ENCODE assay signal across 11 cellular contexts in the genomic region with DNA sequence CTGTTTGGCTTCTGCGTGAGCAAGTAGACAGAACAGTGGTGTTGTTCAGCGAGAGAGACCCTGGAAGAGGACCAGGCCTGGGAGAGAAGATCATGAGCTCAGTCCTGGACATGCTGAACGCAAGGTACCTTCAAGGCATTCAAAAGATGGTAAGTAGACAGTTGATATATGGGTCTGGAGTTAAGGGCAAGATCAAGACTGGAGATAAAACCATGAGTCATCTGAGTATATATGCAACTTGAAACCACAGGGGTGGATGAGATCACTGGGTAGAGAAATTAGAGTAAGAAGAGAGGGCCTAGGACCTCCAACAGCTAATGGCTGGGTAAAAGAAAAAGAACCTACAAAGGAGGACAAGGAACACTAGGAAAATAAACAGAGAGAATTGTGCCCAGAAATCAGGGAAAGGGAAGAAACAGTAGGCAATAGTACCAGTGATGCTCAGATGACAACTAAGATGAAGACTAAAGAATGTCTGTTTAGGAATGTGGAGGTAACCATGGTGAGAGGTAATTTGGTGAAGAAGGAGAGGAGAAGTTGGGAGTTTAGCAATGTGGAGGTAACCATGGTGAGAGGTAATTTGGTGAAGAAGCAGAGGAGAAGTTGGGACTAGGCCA.
DNase-seq lines count a peak whose midpoint lies in the region; ATAC-seq, FAIRE-seq and TF ChIP-seq lines count a peak whose summit lies in the region.
"Had no signal": no experiment of that assay in that cellular context is flagged by ENCODE, and none has a peak within 500 bp of the region (broad histone marks: within the 10 kb centered on the region; RNA-seq: fewer than 3 reads in every experiment).

No MANE protein-coding gene starts in this region.

- ATAC-seq in activated CD4-positive, alpha-beta T cell treated with anti-CD3 and anti-CD28 coated beads for 36 hours, result peak; percentile 47
- no peak for ATAC-seq in HG03460 (IDR thresholded peaks at IDR 0.05; ENCODE audit: unreplicated experiment)
- ATAC-seq: HCT116; naive thymus-derived CD4-positive, alpha-beta T cell had no signal

- no peaks in the 10 kb centered on the region for H3K4me1 Mint-ChIP-seq in activated CD4-positive, alpha-beta T cell treated with anti-CD3 and anti-CD28 coated beads for 36 hours
- H3K4me1 Mint-ChIP-seq: naive thymus-derived CD4-positive, alpha-beta T cell had no signal

- TF ChIP-seq CTCF in fibroblast of villous mesenchyme (IDR thresholded peaks at IDR 0.05; ENCODE audit: insufficient read depth, low read depth, low read length), result no peak

- no peaks in the 10 kb centered on the region for H3K27me3 Mint-ChIP-seq in activated CD4-positive, alpha-beta T cell treated with anti-CD3 and anti-CD28 coated beads for 36 hours
- H3K27me3 Mint-ChIP-seq: naive thymus-derived CD4-positive, alpha-beta T cell had no signal

- H3K9me3 Mint-ChIP-seq in activated CD4-positive, alpha-beta T cell treated with anti-CD3 and anti-CD28 coated beads for 36 hours (ENCODE audit: low read depth), result peaks cover 17% of the 10 kb centered on the region

- FAIRE-seq in urothelium cell line (lab: Jason Lieb, UNC), result peak; percentile 40
- FAIRE-seq: colon had no signal

- no peak overlapping the region for H3K4me3 Mint-ChIP-seq in activated CD4-positive, alpha-beta T cell treated with anti-CD3 and anti-CD28 coated beads for 36 hours
- H3K4me3 Mint-ChIP-seq: naive thymus-derived CD4-positive, alpha-beta T cell had no signal

- H3K4me3 ChIP-seq in fibroblast of villous mesenchyme (ENCODE audit: low read depth, low read length), result no peak overlapping the region

- no peaks in the 10 kb centered on the region for H3K36me3 Mint-ChIP-seq in activated CD4-positive, alpha-beta T cell treated with anti-CD3 and anti-CD28 coated beads for 36 hours (ENCODE audit: low read depth)
- H3K36me3 Mint-ChIP-seq: naive thymus-derived CD4-positive, alpha-beta T cell had no signal

- no peak for DNase-seq in activated CD4-positive, alpha-beta T cell treated with anti-CD3 and anti-CD28 coated beads for 36 hours
- no peak for DNase-seq in activated CD4-positive, alpha-beta T cell treated with anti-CD3 and anti-CD28 coated beads for 48 hours
- peak; percentile 53 for DNase-seq in SK-N-DZ (ENCODE audit: low spot score)
- DNase-seq in fibroblast of villous mesenchyme (ENCODE audit: low read depth), result peak; percentile 82
- peak; percentile 70 for DNase-seq in urothelium cell line (ENCODE audit: low spot score)
- no peak for DNase-seq in NCI-H187 (lab: John Stamatoyannopoulos, UW)
- no peak for DNase-seq in activated T-cell treated with anti-CD3 and anti-CD28 coated beads, Interleukin-2, amount 50 U/mL, for 1 hour
- DNase-seq: naive thymus-derived CD4-positive, alpha-beta T cell had no signal

- intact Hi-C loops in activated CD4-positive, alpha-beta T cell treated with anti-CD3 and anti-CD28 coated beads for 36 hours (cut with DNase I, micrococcal nuclease), result no loop called here

- POLR2A ChIA-PET in activated CD4-positive, alpha-beta T cell treated with anti-CD3 and anti-CD28 coated beads for 36 hours (lab: Charles Lee), result no interaction called here

- CTCF ChIA-PET in activated CD4-positive, alpha-beta T cell treated with anti-CD3 and anti-CD28 coated beads for 36 hours (lab: Charles Lee), result no interaction called here

- H3K27ac Mint-ChIP-seq in activated CD4-positive, alpha-beta T cell treated with anti-CD3 and anti-CD28 coated beads for 36 hours, result no peak overlapping the region
- H3K27ac Mint-ChIP-seq: naive thymus-derived CD4-positive, alpha-beta T cell had no signal

Comparison
In these comparisons a context has a peak if more than half of its experiments do, and no peak if none do; other contexts are left out.
1. DNase-seq: peak in SK-N-DZ (single experiment), fibroblast of villous mesenchyme (single experiment) and urothelium cell line (single experiment); none in activated CD4-positive, alpha-beta T cell treated with anti-CD3 and anti-CD28 coated beads for 36 hours (single experiment), activated CD4-positive, alpha-beta T cell treated with anti-CD3 and anti-CD28 coated beads for 48 hours (single experiment), NCI-H187 (0 of 2) and activated T-cell treated with anti-CD3 and anti-CD28 coated beads, Interleukin-2, amount 50 U/mL, for 1 hour (single experiment).